1 cellular context compared by ENCODE assay signal in genomic region chr17:46940692-46941404, GRCh38.
TF ChIP-seq lines count a peak whose summit lies in the region.

No MANE protein-coding gene starts in this region.

TF ChIP-seq in HepG2, 621 proteins besides CTCF, POLR2A, EP300 and RAD21 (continued from another document and continues in another):
- no peak for TF ChIP-seq KIAA2018 (CRISPR knock-in tag; IDR thresholded peaks at IDR 0.05; ENCODE audit: borderline replicate concordance)
- no peak for TF ChIP-seq MTF1 (CRISPR knock-in tag; IDR thresholded peaks at IDR 0.05)
- TF ChIP-seq MAFK (conservative IDR thresholded peaks at IDR 0.05 in 1 of 2, IDR thresholded peaks at IDR 0.05 in 1 of 2; ENCODE audit: low read length in 2 of 2) = peak in 1 of 2 experiments; percentile 26; a peak in 1 of 4 replicates
- TF ChIP-seq ZNF513 (CRISPR knock-in tag; conservative IDR thresholded peaks at IDR 0.05) = 0 out of 2 replicates have a peak, but pooled peaks have one; percentile 48
- peak in 1 of 2 experiments; percentile 61; a peak in 1 of 4 replicates for TF ChIP-seq KLF16 (CRISPR knock-in tag; IDR thresholded peaks at IDR 0.05)
- TF ChIP-seq ELF1 (CRISPR knock-in tag; IDR thresholded peaks at IDR 0.05) = no peak; the same call in 1 of the 2 replicates
- no peak for TF ChIP-seq ZFYVE20 (CRISPR knock-in tag; IDR thresholded peaks at IDR 0.05; ENCODE audit: borderline replicate concordance, low read depth)
- no peak for TF ChIP-seq ZNF607 (CRISPR knock-in tag; IDR thresholded peaks at IDR 0.05; ENCODE audit: borderline replicate concordance)
- TF ChIP-seq IKZF5 (CRISPR knock-in tag; IDR thresholded peaks at IDR 0.05) = peak; percentile 32; the same call in 1 of the 2 replicates
- peak; percentile 57; the same call in 1 of the 2 replicates for TF ChIP-seq ARNT2 (CRISPR knock-in tag; IDR thresholded peaks at IDR 0.05; ENCODE audit: low read depth)
- 0 out of 2 replicates have a peak, but pooled peaks have one; percentile 64 for TF ChIP-seq KAT7 (CRISPR knock-in tag; IDR thresholded peaks at IDR 0.05; ENCODE audit: borderline replicate concordance)
- TF ChIP-seq ZNF33B (CRISPR knock-in tag; IDR thresholded peaks at IDR 0.05) = no peak
- no peak for TF ChIP-seq XBP1 (CRISPR knock-in tag; IDR thresholded peaks at IDR 0.05)
- TF ChIP-seq ZNF296 (CRISPR knock-in tag; conservative IDR thresholded peaks at IDR 0.05) = no peak
- TF ChIP-seq ZNF34 (CRISPR knock-in tag; IDR thresholded peaks at IDR 0.05; ENCODE audit: borderline replicate concordance) = no peak
- TF ChIP-seq HNF1B (CRISPR knock-in tag; IDR thresholded peaks at IDR 0.05) = peak; percentile 72; the same call in 1 of the 2 replicates
- TF ChIP-seq HHEX (CRISPR knock-in tag; IDR thresholded peaks at IDR 0.05) = no peak
- no peak for TF ChIP-seq FOXO4 (CRISPR knock-in tag; conservative IDR thresholded peaks at IDR 0.05)
- no peak for TF ChIP-seq ZMAT3 (CRISPR knock-in tag; conservative IDR thresholded peaks at IDR 0.05)
- TF ChIP-seq ZNF362 (CRISPR knock-in tag; IDR thresholded peaks at IDR 0.05; ENCODE audit: borderline replicate concordance) = no peak
- no peak for TF ChIP-seq ZNF367 (CRISPR knock-in tag; IDR thresholded peaks at IDR 0.05; ENCODE audit: borderline replicate concordance)
- TF ChIP-seq ZBTB2 (CRISPR knock-in tag; IDR thresholded peaks at IDR 0.05; ENCODE audit: low read depth) = no peak
- TF ChIP-seq ZNF7 (CRISPR knock-in tag; IDR thresholded peaks at IDR 0.05) = no peak
- TF ChIP-seq MAZ (IDR thresholded peaks at IDR 0.05; ENCODE audit: borderline replicate concordance, low read depth, low read length) = no peak
- TF ChIP-seq MAZ (CRISPR knock-in tag; IDR thresholded peaks at IDR 0.05; ENCODE audit: low read depth) = no peak
- no peak for TF ChIP-seq KDM5A (IDR thresholded peaks at IDR 0.05; ENCODE audit: borderline replicate concordance, low read length)
- TF ChIP-seq TBP (CRISPR knock-in tag; IDR thresholded peaks at IDR 0.05) = no peak
- TF ChIP-seq ATF6 (CRISPR knock-in tag; conservative IDR thresholded peaks at IDR 0.05) = no peak
- TF ChIP-seq ZKSCAN1 (IDR thresholded peaks at IDR 0.05; ENCODE audit: low read length) = 0 out of 2 replicates have a peak, but pooled peaks have one; percentile 38
- TF ChIP-seq HMGA1 (CRISPR knock-in tag; conservative IDR thresholded peaks at IDR 0.05) = no peak
- TF ChIP-seq ZNF709 (CRISPR knock-in tag; IDR thresholded peaks at IDR 0.05) = no peak
- TF ChIP-seq KLF15 (CRISPR knock-in tag; IDR thresholded peaks at IDR 0.05; ENCODE audit: borderline replicate concordance) = no peak
- no peak for TF ChIP-seq ZSCAN20 (CRISPR knock-in tag; IDR thresholded peaks at IDR 0.05; ENCODE audit: borderline replicate concordance)
- no peak for TF ChIP-seq PLRG1 (conservative IDR thresholded peaks at IDR 0.05)
- TF ChIP-seq SMARCC2 (IDR thresholded peaks at IDR 0.05) = no peak
- peak; percentile 49; the same call in 1 of the 2 replicates for TF ChIP-seq DRAP1 (CRISPR knock-in tag; IDR thresholded peaks at IDR 0.05)
- no peak for TF ChIP-seq ZNF441 (CRISPR knock-in tag; IDR thresholded peaks at IDR 0.05; ENCODE audit: borderline replicate concordance)
- no peak for TF ChIP-seq SP2 (CRISPR knock-in tag; IDR thresholded peaks at IDR 0.05)
- no peak for TF ChIP-seq DDIT3 (CRISPR knock-in tag; IDR thresholded peaks at IDR 0.05)
- TF ChIP-seq U2AF2 (IDR thresholded peaks at IDR 0.05; ENCODE audit: low read depth, low read length) = no peak
- no peak for TF ChIP-seq ZNF781 (CRISPR knock-in tag; IDR thresholded peaks at IDR 0.05; ENCODE audit: borderline replicate concordance, not compliant biosample characterization)
- no peak for TF ChIP-seq ZNF772 (CRISPR knock-in tag; IDR thresholded peaks at IDR 0.05)
